20 cellular contexts compared by ENCODE assay signal in the genomic region with DNA sequence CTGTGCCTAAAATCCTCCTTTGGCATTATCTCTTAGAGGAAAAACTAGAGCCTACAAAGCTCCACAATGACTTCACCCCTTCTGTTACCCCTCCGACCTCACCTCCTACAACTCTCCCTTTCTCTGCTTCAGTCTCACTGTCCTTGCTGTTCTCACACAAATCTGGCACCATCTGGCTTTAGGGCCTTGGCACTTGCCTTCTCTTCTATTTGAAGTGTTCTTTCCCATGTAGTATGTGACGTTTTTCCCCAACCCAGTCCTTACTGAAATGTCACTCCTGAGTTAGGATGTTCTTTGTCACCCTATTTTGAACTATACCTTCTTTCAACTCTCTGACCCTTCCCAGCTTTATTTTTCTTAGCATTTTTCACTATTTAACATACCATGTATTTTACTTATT. TPM values are rescaled to one million over a fixed set of nuclear protein-coding genes. Genes with fewer than 3 reads are reported as not detected.
DNase-seq lines count a peak whose midpoint lies in the region; ATAC-seq and TF ChIP-seq lines count a peak whose summit lies in the region.
"Had no signal": no experiment of that assay in that cellular context is flagged by ENCODE, and none has a peak within 500 bp of the region (broad histone marks: within the 10 kb centered on the region; RNA-seq: fewer than 3 reads in every experiment).

No MANE protein-coding gene starts in this region.

- peaks cover 9% of the 10 kb centered on the region for H3K4me1 Mint-ChIP-seq in nephron progenitor cell

- H3K27ac Mint-ChIP-seq in nephron progenitor cell, result peak overlapping the region; percentile 53
- H3K27ac Mint-ChIP-seq: B cell; CD4-positive, alpha-beta T cell; CD8-positive, alpha-beta T cell had no signal

- CTCF ChIA-PET in GM10248 (lab: Yijun Ruan, JAX), result interaction anchor here (1.4 to 1.5 kb wide), 2 partner anchors 8 to 50 kb away, joined by 3 to 5 read pairs; no protein-coding TSS in a partner anchor

- H3K9me3 ChIP-seq in upper lobe of right lung, result no peaks in the 10 kb centered on the region
- H3K9me3 ChIP-seq: A549; BLaER1 treated with 17β-estradiol and CSF1 and Interleukin-3, amounts not matched to agents 10 nM and 100 nM; Caco-2 had no signal

- no peak overlapping the region for H3K4me3 ChIP-seq in upper lobe of right lung
- H3K4me3 ChIP-seq: A549; BLaER1 treated with 17β-estradiol and CSF1 and Interleukin-3, amounts not matched to agents 10 nM and 100 nM; GM12878 had no signal

- peaks cover 17% of the 10 kb centered on the region for H3K36me3 Mint-ChIP-seq in nephron progenitor cell (ENCODE audit: low read depth)

- no peaks in the 10 kb centered on the region for H3K27me3 ChIP-seq in upper lobe of right lung
- H3K27me3 ChIP-seq: BLaER1 treated with 17β-estradiol and CSF1 and Interleukin-3, amounts not matched to agents 10 nM and 100 nM had no signal

- H3K27ac ChIP-seq in upper lobe of right lung, result no peak overlapping the region
- H3K27ac ChIP-seq: 22Rv1; A549; BLaER1 treated with 17β-estradiol and CSF1 and Interleukin-3, amounts not matched to agents 10 nM and 100 nM; C4-2B had no signal

- H3K4me3 Mint-ChIP-seq in nephron progenitor cell, result no peak overlapping the region
- H3K4me3 Mint-ChIP-seq: B cell; CD4-positive, alpha-beta T cell; CD8-positive, alpha-beta T cell had no signal

- TF ChIP-seq CTCF in nephron progenitor cell (IDR thresholded peaks at IDR 0.05), result no peak
- TF ChIP-seq CTCF in upper lobe of right lung (IDR thresholded peaks at IDR 0.05), result no peak
- TF ChIP-seq CTCF in GM10248 (IDR thresholded peaks at IDR 0.05; ENCODE audit: control extremely low read depth, extremely low read depth, low read depth, missing control alignments), result no peak

- intact Hi-C loops in upper lobe of right lung (cut with DNase I), result no loop called here

- POLR2A ChIA-PET in GM10248 (lab: Yijun Ruan, JAX), result no interaction called here

- no peaks in the 10 kb centered on the region for H3K36me3 ChIP-seq in upper lobe of right lung

- DNase-seq in DMS 273 (lab: John Stamatoyannopoulos, UW; ENCODE audit: unreplicated experiment), result peak; percentile 27
- DNase-seq in DMS 273 treated with DMSO at 0.1 percent for 48 hours (lab: John Stamatoyannopoulos, UW), result no peak
- no peak for DNase-seq in nephron progenitor cell
- DNase-seq in upper lobe of right lung, result no peak
- no peak for DNase-seq in NCI-H1694 treated with DMSO at 0.1 percent for 48 hours (lab: John Stamatoyannopoulos, UW)
- DNase-seq in GM10248 (ENCODE audit: extremely low spot score), result no peak
- DNase-seq: AML-193; Caco-2; Calu3; CD4-positive, alpha-beta T cell; CD8-positive, alpha-beta T cell; DMS79 treated with DMSO at 0.1 percent for 48 hours; GF-D8 had no signal

- no peaks in the 10 kb centered on the region for H3K4me1 ChIP-seq in upper lobe of right lung
- H3K4me1 ChIP-seq: A549, Caco-2 had no signal

- no peaks in the 10 kb centered on the region for H3K9me3 Mint-ChIP-seq in nephron progenitor cell
- H3K9me3 Mint-ChIP-seq: CD4-positive, alpha-beta T cell; CD8-positive, alpha-beta T cell had no signal

- peak; percentile 38 for ATAC-seq in upper lobe of right lung
- ATAC-seq: A549; CD8-positive, alpha-beta T cell; GM12878 had no signal

- H3K27me3 Mint-ChIP-seq in nephron progenitor cell (ENCODE audit: low read depth, poor library complexity), result no peaks in the 10 kb centered on the region
- H3K27me3 Mint-ChIP-seq: B cell; CD4-positive, alpha-beta T cell had no signal

RNA-seq across cellular contexts. Expression of a gene that starts 8.7 kb away (rescaled TPM):
- total RNA-seq in upper lobe of right lung, result 2.8 TPM
- total RNA-seq: A172; B cell; Caco-2; CD4-positive, alpha-beta T cell; CD8-positive, alpha-beta T cell; GM12878 had no signal

RNA-seq across cellular contexts. Expression of a gene that starts 39.7 kb away (rescaled TPM):
- total RNA-seq in upper lobe of right lung, result 20.3 TPM

RNA-seq across cellular contexts. Expression of a gene that starts 43.1 kb away (rescaled TPM):
- total RNA-seq in upper lobe of right lung, result 8.1 TPM

RNA-seq across cellular contexts. Expression of a gene that starts 43.2 kb away (rescaled TPM):
- total RNA-seq in upper lobe of right lung, result 18.0 TPM

RNA-seq across cellular contexts. Expression of a gene that starts 46.0 kb away (rescaled TPM):
- total RNA-seq in upper lobe of right lung, result 70.5 TPM
- total RNA-seq: B cell; CD4-positive, alpha-beta T cell; CD8-positive, alpha-beta T cell had no signal
